2 cellular contexts compared by ENCODE assay signal in the genomic region with DNA sequence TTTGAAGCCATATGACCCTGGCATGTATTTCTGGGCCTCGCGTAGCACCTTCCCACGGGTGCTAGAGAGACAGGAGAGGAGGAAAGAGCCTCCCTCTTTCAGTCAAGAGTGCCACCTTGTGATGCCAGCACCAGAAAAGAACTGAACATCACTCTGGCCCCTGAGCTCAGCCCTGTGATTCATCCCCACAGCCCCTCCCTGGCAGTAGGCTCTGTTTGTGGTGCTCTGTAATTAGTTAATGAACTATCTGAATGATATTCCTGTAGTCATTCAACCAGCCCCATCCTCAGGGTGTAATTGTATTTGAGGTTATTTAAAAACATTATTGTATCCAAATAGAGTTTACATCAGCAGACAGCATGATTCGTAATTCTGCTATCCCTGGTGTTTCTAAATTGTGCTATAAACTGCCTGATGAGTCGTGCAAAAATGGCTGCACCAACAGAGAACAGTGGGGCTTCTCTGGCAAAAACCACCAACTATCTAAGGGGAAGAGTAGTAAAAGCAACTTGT.
TF ChIP-seq lines count a peak whose summit lies in the region.

No MANE protein-coding gene starts in this region.

TF ChIP-seq in A549, 52 proteins besides CTCF, POLR2A, EP300 and RAD21 (continued from another document):
- TF ChIP-seq, protein P1, sequence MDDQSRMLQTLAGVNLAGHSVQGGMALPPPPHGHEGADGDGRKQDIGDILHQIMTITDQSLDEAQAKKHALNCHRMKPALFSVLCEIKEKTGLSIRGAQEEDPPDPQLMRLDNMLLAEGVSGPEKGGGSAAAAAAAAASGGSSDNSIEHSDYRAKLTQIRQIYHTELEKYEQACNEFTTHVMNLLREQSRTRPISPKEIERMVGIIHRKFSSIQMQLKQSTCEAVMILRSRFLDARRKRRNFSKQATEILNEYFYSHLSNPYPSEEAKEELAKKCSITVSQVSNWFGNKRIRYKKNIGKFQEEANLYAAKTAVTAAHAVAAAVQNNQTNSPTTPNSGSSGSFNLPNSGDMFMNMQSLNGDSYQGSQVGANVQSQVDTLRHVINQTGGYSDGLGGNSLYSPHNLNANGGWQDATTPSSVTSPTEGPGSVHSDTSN (IDR thresholded peaks at IDR 0.05): no peak
- no peak for TF ChIP-seq ZSCAN20 (CRISPR knock-in tag; IDR thresholded peaks at IDR 0.05)
- no peak for TF ChIP-seq HEYL (CRISPR knock-in tag; IDR thresholded peaks at IDR 0.05)
TF ChIP-seq in A549: peak in this region for 0.

TF ChIP-seq in SK-N-SH treated with all-trans-retinoic acid at 6 μM for 48 hours, 23 proteins besides CTCF, POLR2A, EP300 and RAD21 (continued from another document):
- no peak for TF ChIP-seq ZFP30 (CRISPR knock-in tag; IDR thresholded peaks at IDR 0.05)
- TF ChIP-seq TOX (CRISPR knock-in tag; IDR thresholded peaks at IDR 0.05; ENCODE audit: borderline replicate concordance): no peak
- no peak for TF ChIP-seq GLIS3 (CRISPR knock-in tag; IDR thresholded peaks at IDR 0.05)
- TF ChIP-seq, protein P2, sequence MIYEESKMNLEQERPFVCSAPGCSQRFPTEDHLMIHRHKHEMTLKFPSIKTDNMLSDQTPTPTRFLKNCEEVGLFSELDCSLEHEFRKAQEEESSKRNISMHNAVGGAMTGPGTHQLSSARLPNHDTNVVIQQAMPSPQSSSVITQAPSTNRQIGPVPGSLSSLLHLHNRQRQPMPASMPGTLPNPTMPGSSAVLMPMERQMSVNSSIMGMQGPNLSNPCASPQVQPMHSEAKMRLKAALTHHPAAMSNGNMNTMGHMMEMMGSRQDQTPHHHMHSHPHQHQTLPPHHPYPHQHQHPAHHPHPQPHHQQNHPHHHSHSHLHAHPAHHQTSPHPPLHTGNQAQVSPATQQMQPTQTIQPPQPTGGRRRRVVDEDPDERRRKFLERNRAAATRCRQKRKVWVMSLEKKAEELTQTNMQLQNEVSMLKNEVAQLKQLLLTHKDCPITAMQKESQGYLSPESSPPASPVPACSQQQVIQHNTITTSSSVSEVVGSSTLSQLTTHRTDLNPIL (CRISPR knock-in tag; IDR thresholded peaks at IDR 0.05; ENCODE audit: low read depth): no peak
- TF ChIP-seq RARB (CRISPR knock-in tag; IDR thresholded peaks at IDR 0.05): no peak
- no peak for TF ChIP-seq CSDC2 (CRISPR knock-in tag; IDR thresholded peaks at IDR 0.05)
- TF ChIP-seq ZFP3 (CRISPR knock-in tag; IDR thresholded peaks at IDR 0.05): no peak
- no peak for TF ChIP-seq ZNF565 (CRISPR knock-in tag; conservative IDR thresholded peaks at IDR 0.05; ENCODE audit: low read depth)
- no peak for TF ChIP-seq ARNTL (CRISPR knock-in tag; IDR thresholded peaks at IDR 0.05; ENCODE audit: borderline replicate concordance, low read depth)
- no peak for TF ChIP-seq ISL1 (CRISPR knock-in tag; IDR thresholded peaks at IDR 0.05)
- no peak for TF ChIP-seq ZNF8 (CRISPR knock-in tag; IDR thresholded peaks at IDR 0.05)
- no peak for TF ChIP-seq PPARA (CRISPR knock-in tag; IDR thresholded peaks at IDR 0.05; ENCODE audit: borderline replicate concordance)
- TF ChIP-seq SNAI2 (CRISPR knock-in tag; IDR thresholded peaks at IDR 0.05): no peak
- no peak for TF ChIP-seq ESRRG (CRISPR knock-in tag; IDR thresholded peaks at IDR 0.05)
- TF ChIP-seq ZNF70 (CRISPR knock-in tag; IDR thresholded peaks at IDR 0.05): no peak
- TF ChIP-seq, protein P3, sequence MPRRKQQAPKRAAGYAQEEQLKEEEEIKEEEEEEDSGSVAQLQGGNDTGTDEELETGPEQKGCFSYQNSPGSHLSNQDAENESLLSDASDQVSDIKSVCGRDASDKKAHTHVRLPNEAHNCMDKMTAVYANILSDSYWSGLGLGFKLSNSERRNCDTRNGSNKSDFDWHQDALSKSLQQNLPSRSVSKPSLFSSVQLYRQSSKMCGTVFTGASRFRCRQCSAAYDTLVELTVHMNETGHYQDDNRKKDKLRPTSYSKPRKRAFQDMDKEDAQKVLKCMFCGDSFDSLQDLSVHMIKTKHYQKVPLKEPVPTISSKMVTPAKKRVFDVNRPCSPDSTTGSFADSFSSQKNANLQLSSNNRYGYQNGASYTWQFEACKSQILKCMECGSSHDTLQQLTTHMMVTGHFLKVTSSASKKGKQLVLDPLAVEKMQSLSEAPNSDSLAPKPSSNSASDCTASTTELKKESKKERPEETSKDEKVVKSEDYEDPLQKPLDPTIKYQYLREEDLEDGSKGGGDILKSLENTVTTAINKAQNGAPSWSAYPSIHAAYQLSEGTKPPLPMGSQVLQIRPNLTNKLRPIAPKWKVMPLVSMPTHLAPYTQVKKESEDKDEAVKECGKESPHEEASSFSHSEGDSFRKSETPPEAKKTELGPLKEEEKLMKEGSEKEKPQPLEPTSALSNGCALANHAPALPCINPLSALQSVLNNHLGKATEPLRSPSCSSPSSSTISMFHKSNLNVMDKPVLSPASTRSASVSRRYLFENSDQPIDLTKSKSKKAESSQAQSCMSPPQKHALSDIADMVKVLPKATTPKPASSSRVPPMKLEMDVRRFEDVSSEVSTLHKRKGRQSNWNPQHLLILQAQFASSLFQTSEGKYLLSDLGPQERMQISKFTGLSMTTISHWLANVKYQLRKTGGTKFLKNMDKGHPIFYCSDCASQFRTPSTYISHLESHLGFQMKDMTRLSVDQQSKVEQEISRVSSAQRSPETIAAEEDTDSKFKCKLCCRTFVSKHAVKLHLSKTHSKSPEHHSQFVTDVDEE (CRISPR knock-in tag; IDR thresholded peaks at IDR 0.05): no peak
- TF ChIP-seq TCF4 (CRISPR knock-in tag; IDR thresholded peaks at IDR 0.05; ENCODE audit: borderline replicate concordance): no peak
- TF ChIP-seq, protein P4, sequence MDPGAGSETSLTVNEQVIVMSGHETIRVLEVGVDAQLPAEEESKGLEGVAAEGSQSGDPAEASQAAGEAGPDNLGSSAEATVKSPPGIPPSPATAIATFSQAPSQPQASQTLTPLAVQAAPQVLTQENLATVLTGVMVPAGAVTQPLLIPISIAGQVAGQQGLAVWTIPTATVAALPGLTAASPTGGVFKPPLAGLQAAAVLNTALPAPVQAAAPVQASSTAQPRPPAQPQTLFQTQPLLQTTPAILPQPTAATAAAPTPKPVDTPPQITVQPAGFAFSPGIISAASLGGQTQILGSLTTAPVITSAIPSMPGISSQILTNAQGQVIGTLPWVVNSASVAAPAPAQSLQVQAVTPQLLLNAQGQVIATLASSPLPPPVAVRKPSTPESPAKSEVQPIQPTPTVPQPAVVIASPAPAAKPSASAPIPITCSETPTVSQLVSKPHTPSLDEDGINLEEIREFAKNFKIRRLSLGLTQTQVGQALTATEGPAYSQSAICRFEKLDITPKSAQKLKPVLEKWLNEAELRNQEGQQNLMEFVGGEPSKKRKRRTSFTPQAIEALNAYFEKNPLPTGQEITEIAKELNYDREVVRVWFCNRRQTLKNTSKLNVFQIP (CRISPR knock-in tag; IDR thresholded peaks at IDR 0.05; ENCODE audit: borderline replicate concordance, low read depth): no peak
